In the genomic region with DNA sequence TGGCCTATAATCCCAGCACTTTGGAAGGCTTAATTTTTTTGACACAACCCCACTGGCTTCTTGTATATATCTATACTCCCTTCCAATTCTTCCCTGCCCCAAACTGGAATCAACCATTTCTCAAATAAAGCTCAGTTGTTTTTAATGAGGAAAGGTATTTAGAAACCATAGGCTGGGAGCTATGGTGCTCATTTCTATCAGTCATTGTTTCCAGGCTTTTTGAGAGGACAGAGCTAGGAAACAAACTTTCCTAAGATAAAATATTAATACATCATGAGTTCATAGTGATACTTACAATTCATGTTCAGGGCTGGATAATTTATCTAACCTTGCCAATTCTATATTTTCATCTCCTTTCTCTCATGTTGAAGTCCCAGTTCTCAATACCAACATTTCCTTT, we compare ENCODE assay signal across 1 cellular context.
TF ChIP-seq lines count a peak whose summit lies in the region.

No MANE protein-coding gene starts in this region.

TF ChIP-seq in HEK293, 187 proteins besides CTCF, POLR2A, EP300 and RAD21 (continued from another document):
- TF ChIP-seq ZNF544 (tag by site-specific recombination; IDR thresholded peaks at IDR 0.05): no peak
- no peak for TF ChIP-seq ZNF776 (tag by site-specific recombination; IDR thresholded peaks at IDR 0.05; ENCODE audit: borderline replicate concordance)
